1 cellular context compared by ENCODE assay signal in genomic region chr14:89507926-89508460, GRCh38.
TF ChIP-seq lines count a peak whose summit lies in the region.

No MANE protein-coding gene starts in this region.

TF ChIP-seq in GM23338, 12 proteins besides CTCF, POLR2A, EP300 and RAD21 (continued from another document):
- TF ChIP-seq ZNF462 (CRISPR knock-in tag; IDR thresholded peaks at IDR 0.05) (no peak), CREB1 (CRISPR knock-in tag; IDR thresholded peaks at IDR 0.05; ENCODE audit: low read depth) (no peak)
